In genomic region chr10:91797874-91798735, GRCh38 we compare ENCODE assay signal across 8 cellular contexts. TPM values are rescaled to one million over a fixed set of nuclear protein-coding genes. Genes with fewer than 3 reads are reported as not detected.
DNase-seq lines count a peak whose midpoint lies in the region; ATAC-seq, FAIRE-seq and TF ChIP-seq lines count a peak whose summit lies in the region.

Gene TNKS2, plus strand, starts transcription at chr10:91798426. Its CDS starts 265 bp downstream, at chr10:91798691.

- H3K27me3 Mint-ChIP-seq in WTC11 (ENCODE audit: low read depth): no peaks in the 10 kb centered on the region

- H3K27me3 ChIP-seq in bronchial epithelial cell (ENCODE audit: control insufficient read depth, insufficient read depth, low read length) (no peaks in the 10 kb centered on the region), small intestine (ENCODE audit: control insufficient read depth in 2 of 2, insufficient read depth in 2 of 2, low read length in 2 of 2) (no peaks in the 10 kb centered on the region)

- H3K27ac ChIP-seq in small intestine (ENCODE audit: low read depth in 1 of 2, low read length in 1 of 2): peak within 1 kb of the TSS; percentile 95 to 100

- H3K4me1 Mint-ChIP-seq in WTC11: peaks cover 38% of the 10 kb centered on the region

- 0% methylated on average over 54 to 77 of the region's 77 CpGs for WGBS in small intestine, 3 donors

- ATAC-seq in GM18907 (IDR thresholded peaks at IDR 0.05; ENCODE audit: unreplicated experiment): peak; percentile 80
- peak; percentile 73 for ATAC-seq in HG03139 (IDR thresholded peaks at IDR 0.05; ENCODE audit: unreplicated experiment)
- peak; percentile 86 for ATAC-seq in WTC11

- no peaks in the 10 kb centered on the region for H3K9me3 ChIP-seq in small intestine (ENCODE audit: control insufficient read depth, low read depth)

- POLR2A ChIA-PET in WTC11 (lab: Charles Lee): interaction anchor here (1.0 to 1.2 kb wide), 4 partner anchors 16 to 126 kb away, joined by 3 to 7 read pairs (median 3); partner anchors contain the start of gene BTAF1

- peak within 1 kb of the TSS; percentile 100 for H3K27ac Mint-ChIP-seq in WTC11

- no peaks in the 10 kb centered on the region for H3K9me3 Mint-ChIP-seq in WTC11

- CTCF ChIA-PET in WTC11 (lab: Charles Lee): interaction anchor here (0.6 to 1.3 kb wide), 4 partner anchors 53 to 115 kb away, joined by 3 read pairs; no protein-coding TSS in a partner anchor

- H3K36me3 ChIP-seq in bronchial epithelial cell (ENCODE audit: control insufficient read depth, insufficient read depth, low read length): no peaks in the 10 kb centered on the region
- no peaks in the 10 kb centered on the region for H3K36me3 ChIP-seq in small intestine (ENCODE audit: control insufficient read depth in 2 of 2, insufficient read depth in 2 of 2, low read length in 2 of 2)

- TF ChIP-seq CTCF in WTC11 (IDR thresholded peaks at IDR 0.05) (no peak), bronchial epithelial cell (IDR thresholded peaks at IDR 0.05; ENCODE audit: insufficient read depth, low read length, severe bottlenecking) (no peak)

- peaks cover 0 to 8% of the 10 kb centered on the region in 2 donors for H3K4me1 ChIP-seq in small intestine (ENCODE audit: control insufficient read depth in 2 of 2, insufficient read depth in 1 of 2, low read depth in 1 of 2, low read length in 1 of 2)

- FAIRE-seq in bronchial epithelial cell (lab: Jason Lieb, UNC) (no peak), small intestine (lab: Jason Lieb, UNC) (no peak)

- DNase-seq in AG08395 (ENCODE audit: low spot score) (peak; percentile 98), NCI-H226 (peak; percentile 90), WTC11 (ENCODE audit: low spot score) (peak; percentile 96), bronchial epithelial cell (ENCODE audit: low read depth) (peak; percentile 80), iPS-NIHi11 (ENCODE audit: low spot score) (peak; percentile 99), small intestine (peak; percentile 92)

- H3K4me3 Mint-ChIP-seq in WTC11: peak within 1 kb of the TSS; percentile 93

- H3K4me3 ChIP-seq in bronchial epithelial cell (ENCODE audit: low read depth, low read length): peak within 1 kb of the TSS; percentile 98
- H3K4me3 ChIP-seq in small intestine (ENCODE audit: low read depth in 1 of 2, low read length in 2 of 2): peak within 1 kb of the TSS; percentile 98 to 100

- H3K36me3 Mint-ChIP-seq in WTC11: peaks cover 12% of the 10 kb centered on the region

TF ChIP-seq in WTC11, 78 proteins besides CTCF, POLR2A, EP300 and RAD21 (continues in another document):
- TF ChIP-seq NR3C1 (CRISPR knock-in tag; conservative IDR thresholded peaks at IDR 0.05; ENCODE audit: low read depth) (peak; percentile 74; the same call in 1 of the 2 replicates), ARID4B (CRISPR knock-in tag; IDR thresholded peaks at IDR 0.05; ENCODE audit: borderline replicate concordance) (peak; percentile 42; the same call in 1 of the 2 replicates), PREB (CRISPR knock-in tag; IDR thresholded peaks at IDR 0.05; ENCODE audit: borderline replicate concordance) (no peak), TEAD1 (CRISPR knock-in tag; IDR thresholded peaks at IDR 0.05) (peak; percentile 64), HMGA2 (CRISPR knock-in tag; IDR thresholded peaks at IDR 0.05) (no peak), STAT6 (CRISPR knock-in tag; conservative IDR thresholded peaks at IDR 0.05; ENCODE audit: low read depth) (peak; percentile 75; the same call in 1 of the 2 replicates), NR1H2 (CRISPR knock-in tag; IDR thresholded peaks at IDR 0.05) (no peak), USF1 (CRISPR knock-in tag; IDR thresholded peaks at IDR 0.05) (peak; percentile 97), USF2 (CRISPR knock-in tag; IDR thresholded peaks at IDR 0.05) (peak; percentile 98), CREB1 (CRISPR knock-in tag; IDR thresholded peaks at IDR 0.05) (peak; percentile 44; the same call in 1 of the 2 replicates)

RNA-seq across cellular contexts. Expression of gene TNKS2, which starts in this region (rescaled TPM):
- 51.6 to 53.5 TPM (median 53.0 TPM) in 3 replicates for total RNA-seq in WTC11 (2021)
- 48.2 and 56.5 TPM in 2 replicates for total RNA-seq in bronchial epithelial cell
- 10 to 100 TPM in 1 of 3 donors, 1 to 10 TPM in 2; 9.2 to 10.5 (median 9.8) TPM for polyA plus RNA-seq in small intestine

Comparison
In these comparisons a context has a peak if more than half of its experiments do, and no peak if none do; other contexts are left out.
1. Peak in every context shown above with its lines: DNase-seq, ATAC-seq, H3K4me3 ChIP-seq and H3K27ac ChIP-seq.